Comparison of ENCODE assay signal across 20 cellular contexts in the genomic region with DNA sequence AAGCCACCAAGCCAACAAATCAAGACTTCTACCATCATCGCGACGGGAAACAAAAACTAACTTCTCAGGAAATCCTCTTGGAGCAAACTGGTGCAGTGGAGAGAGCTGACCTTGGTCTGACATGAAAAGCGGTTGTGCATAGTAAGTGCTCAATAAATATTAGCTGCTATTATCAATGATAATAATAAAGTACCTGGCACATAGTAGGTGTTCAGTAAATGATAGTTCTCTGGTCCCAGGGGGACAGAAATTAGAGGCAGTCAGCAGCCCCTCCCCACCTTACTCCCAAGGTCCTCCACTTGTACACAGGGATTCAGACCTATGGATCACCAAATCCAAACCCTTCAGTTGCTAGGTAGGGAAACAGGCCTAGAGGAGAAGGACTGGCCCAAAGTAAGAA. TPM values are rescaled to one million over a fixed set of nuclear protein-coding genes. Genes with fewer than 3 reads are reported as not detected.
DNase-seq lines count a peak whose midpoint lies in the region; ATAC-seq and TF ChIP-seq lines count a peak whose summit lies in the region.
"Had no signal": no experiment of that assay in that cellular context is flagged by ENCODE, and none has a peak within 500 bp of the region (broad histone marks: within the 10 kb centered on the region; RNA-seq: fewer than 3 reads in every experiment).

No MANE protein-coding gene starts in this region.

- no peaks in the 10 kb centered on the region for H3K9me3 Mint-ChIP-seq in activated CD4-positive, alpha-beta T cell treated with anti-CD3 and anti-CD28 coated beads for 36 hours (ENCODE audit: low read depth)
- H3K9me3 Mint-ChIP-seq in IgD-negative memory B cell: no peaks in the 10 kb centered on the region
- H3K9me3 Mint-ChIP-seq in activated T-helper 2 cell treated with anti-CD3 and anti-CD28 coated beads, Interferon-gamma antibody, Interleukin-2, Interleukin-4, amounts not matched to agents 10 μg/mL and 5 μg/mL and 100 μg/mL, durations not matched to agents 14 hours and 24 hours and 36 hours: no peaks in the 10 kb centered on the region
- H3K9me3 Mint-ChIP-seq in natural killer cell: no peaks in the 10 kb centered on the region
- H3K9me3 Mint-ChIP-seq: nephron progenitor cell had no signal

- CTCF ChIA-PET in activated CD4-positive, alpha-beta T cell treated with anti-CD3 and anti-CD28 coated beads for 36 hours (lab: Charles Lee): interaction anchor here (0.7 to 20.2 kb wide), 7 partner anchors 12 to 138 kb away, joined by 3 to 743 read pairs (median 5); partner anchors contain the start of gene CSK

- no peak for DNase-seq in activated CD4-positive, alpha-beta T cell treated with anti-CD3 and anti-CD28 coated beads for 36 hours
- DNase-seq in activated CD4-positive, alpha-beta T cell treated with anti-CD3 and anti-CD28 coated beads, Interleukin-2, amount 50 U/mL, for 1 hour: no peak
- no peak for DNase-seq in activated T-helper 2 cell treated with anti-CD3 and anti-CD28 coated beads, Interferon-gamma antibody, Interleukin-2, Interleukin-4, amounts not matched to agents 10 μg/mL and 5 μg/mL and 100 μg/mL, durations not matched to agents 14 hours and 24 hours and 36 hours (ENCODE audit: low spot score)
- DNase-seq in natural killer cell: no peak
- no peak for DNase-seq in DMS153 treated with DMSO at 0.1 percent for 48 hours (lab: John Stamatoyannopoulos, UW; ENCODE audit: unreplicated experiment)
- DNase-seq in NCI-H1092 (lab: John Stamatoyannopoulos, UW): no peak
- DNase-seq: activated CD4-positive, alpha-beta T cell treated with anti-CD3 and anti-CD28 coated beads for 1 hour; NCI-H446 treated with DMSO at 0.1 percent for 48 hours; nephron progenitor cell; SHP77 treated with DMSO at 0.1 percent for 48 hours; stimulated activated CD4-positive, alpha-beta T cell treated with anti-CD3 and anti-CD28 coated beads, Interleukin-15, amount 100 ng/mL, for 24 hours; T1000; uterus had no signal

- H3K4me1 Mint-ChIP-seq in activated CD4-positive, alpha-beta T cell treated with anti-CD3 and anti-CD28 coated beads for 36 hours: peaks cover 78% of the 10 kb centered on the region
- H3K4me1 Mint-ChIP-seq in IgD-negative memory B cell: peaks cover 70 to 79% (median 79%) of the 10 kb centered on the region in 3 donors
- peaks cover 82% of the 10 kb centered on the region for H3K4me1 Mint-ChIP-seq in activated T-helper 2 cell treated with anti-CD3 and anti-CD28 coated beads, Interferon-gamma antibody, Interleukin-2, Interleukin-4, amounts not matched to agents 10 μg/mL and 5 μg/mL and 100 μg/mL, durations not matched to agents 14 hours and 24 hours and 36 hours (ENCODE audit: low read depth)
- H3K4me1 Mint-ChIP-seq in natural killer cell: peaks cover 43 to 56% of the 10 kb centered on the region in 2 donors

- H3K36me3 Mint-ChIP-seq in activated CD4-positive, alpha-beta T cell treated with anti-CD3 and anti-CD28 coated beads for 36 hours (ENCODE audit: low read depth): no peaks in the 10 kb centered on the region
- H3K36me3 Mint-ChIP-seq in IgD-negative memory B cell: no peaks in the 10 kb centered on the region
- H3K36me3 Mint-ChIP-seq in activated T-helper 2 cell treated with anti-CD3 and anti-CD28 coated beads, Interferon-gamma antibody, Interleukin-2, Interleukin-4, amounts not matched to agents 10 μg/mL and 5 μg/mL and 100 μg/mL, durations not matched to agents 14 hours and 24 hours and 36 hours (ENCODE audit: low read depth): no peaks in the 10 kb centered on the region
- no peaks in the 10 kb centered on the region for H3K36me3 Mint-ChIP-seq in natural killer cell

- no peaks in the 10 kb centered on the region for H3K27me3 Mint-ChIP-seq in activated CD4-positive, alpha-beta T cell treated with anti-CD3 and anti-CD28 coated beads for 36 hours
- H3K27me3 Mint-ChIP-seq in IgD-negative memory B cell (peaks cover 3% of the 10 kb centered on the region), natural killer cell (ENCODE audit: low read depth in 2 of 2) (peaks cover 0 to 3% of the 10 kb centered on the region in 2 donors)
- no peaks in the 10 kb centered on the region for H3K27me3 Mint-ChIP-seq in activated T-helper 2 cell treated with anti-CD3 and anti-CD28 coated beads, Interferon-gamma antibody, Interleukin-2, Interleukin-4, amounts not matched to agents 10 μg/mL and 5 μg/mL and 100 μg/mL, durations not matched to agents 14 hours and 24 hours and 36 hours (ENCODE audit: low read depth)

- TF ChIP-seq CTCF in natural killer cell (IDR thresholded peaks at IDR 0.05): no peak

- POLR2A ChIA-PET in activated CD4-positive, alpha-beta T cell treated with anti-CD3 and anti-CD28 coated beads for 36 hours (lab: Charles Lee): interaction anchor here (2.5 kb wide), 1 partner anchor 12 kb away, joined by 21 read pairs; no protein-coding TSS in a partner anchor

- H3K27ac Mint-ChIP-seq in activated CD4-positive, alpha-beta T cell treated with anti-CD3 and anti-CD28 coated beads for 36 hours: peak overlapping the region; percentile 99
- H3K27ac Mint-ChIP-seq in IgD-negative memory B cell (peak overlapping the region; percentile 98 to 100 (median 100)), natural killer cell (peak overlapping the region; percentile 97 to 98)
- H3K27ac Mint-ChIP-seq in activated T-helper 2 cell treated with anti-CD3 and anti-CD28 coated beads, Interferon-gamma antibody, Interleukin-2, Interleukin-4, amounts not matched to agents 10 μg/mL and 5 μg/mL and 100 μg/mL, durations not matched to agents 14 hours and 24 hours and 36 hours: peak overlapping the region; percentile 99
- H3K27ac Mint-ChIP-seq: nephron progenitor cell had no signal

- no peak for ATAC-seq in activated CD4-positive, alpha-beta T cell treated with anti-CD3 and anti-CD28 coated beads for 36 hours
- ATAC-seq in natural killer cell (no peak), GM21723 (IDR thresholded peaks at IDR 0.05; ENCODE audit: unreplicated experiment) (no peak)

- intact Hi-C loops in activated CD4-positive, alpha-beta T cell treated with anti-CD3 and anti-CD28 coated beads for 36 hours (cut with DNase I, micrococcal nuclease): no loop called here
- intact Hi-C loops in activated T-helper 2 cell treated with anti-CD3 and anti-CD28 coated beads, Interferon-gamma antibody, Interleukin-2, Interleukin-4, amounts not matched to agents 10 μg/mL and 5 μg/mL and 100 μg/mL, durations not matched to agents 14 hours and 24 hours and 36 hours (cut with micrococcal nuclease): no loop called here
- intact Hi-C loops in natural killer cell (cut with micrococcal nuclease): loop anchor here (2.0 kb wide), 1 partner anchor 15 kb away; no protein-coding TSS in a partner anchor

- no peak overlapping the region for H3K4me3 Mint-ChIP-seq in activated CD4-positive, alpha-beta T cell treated with anti-CD3 and anti-CD28 coated beads for 36 hours
- H3K4me3 Mint-ChIP-seq in IgD-negative memory B cell (peak overlapping the region; percentile 52 to 95 (median 88)), natural killer cell (no peak overlapping the region)
- peak overlapping the region; percentile 18 for H3K4me3 Mint-ChIP-seq in activated T-helper 2 cell treated with anti-CD3 and anti-CD28 coated beads, Interferon-gamma antibody, Interleukin-2, Interleukin-4, amounts not matched to agents 10 μg/mL and 5 μg/mL and 100 μg/mL, durations not matched to agents 14 hours and 24 hours and 36 hours (ENCODE audit: low read depth)
- H3K4me3 Mint-ChIP-seq: nephron progenitor cell had no signal

RNA-seq across cellular contexts. Expression of gene CSK, which starts 6.0 kb away (rescaled TPM):
- 100 to 1,000 TPM; 229 to 272 TPM for total RNA-seq in activated CD4-positive, alpha-beta T cell treated with anti-CD3 and anti-CD28 coated beads for 36 hours
- 214 TPM for polyA plus RNA-seq in IgD-negative memory B cell
- total RNA-seq in activated T-helper 2 cell treated with anti-CD3 and anti-CD28 coated beads, Interferon-gamma antibody, Interleukin-2, Interleukin-4, amounts not matched to agents 10 μg/mL and 5 μg/mL and 100 μg/mL, durations not matched to agents 14 hours and 24 hours and 36 hours: 261 and 266 TPM in 2 replicates
- 100 to 1,000 TPM; 282 to 334 (median 287) TPM for total RNA-seq in natural killer cell

RNA-seq across cellular contexts. Expression of gene CYP1A2, which starts 27.2 kb away (rescaled TPM):
- not detected for total RNA-seq in activated CD4-positive, alpha-beta T cell treated with anti-CD3 and anti-CD28 coated beads for 36 hours
- not detected for polyA plus RNA-seq in IgD-negative memory B cell
- not detected in 2 replicates for total RNA-seq in activated T-helper 2 cell treated with anti-CD3 and anti-CD28 coated beads, Interferon-gamma antibody, Interleukin-2, Interleukin-4, amounts not matched to agents 10 μg/mL and 5 μg/mL and 100 μg/mL, durations not matched to agents 14 hours and 24 hours and 36 hours
- total RNA-seq in natural killer cell: not detected
- total RNA-seq: A172, epithelial cell of proximal tubule, glomerular endothelial cell, LHCN-M2, lung microvascular endothelial cell, uterus had no signal

RNA-seq across cellular contexts. Expression of gene LMAN1L, which starts 36.7 kb away (rescaled TPM):
- total RNA-seq in activated CD4-positive, alpha-beta T cell treated with anti-CD3 and anti-CD28 coated beads for 36 hours: under 1 TPM in 1 of 2 experiments, not detected in 1; 0.25 TPM
- not detected for polyA plus RNA-seq in IgD-negative memory B cell
- 0.32 TPM in 1 of 2 replicates, not detected in the other for total RNA-seq in activated T-helper 2 cell treated with anti-CD3 and anti-CD28 coated beads, Interferon-gamma antibody, Interleukin-2, Interleukin-4, amounts not matched to agents 10 μg/mL and 5 μg/mL and 100 μg/mL, durations not matched to agents 14 hours and 24 hours and 36 hours
- total RNA-seq in natural killer cell: 1 to 10 TPM in 1 of 3 donors, under 1 TPM in 2; 0.72 to 1.1 (median 0.94) TPM
- total RNA-seq: A172, epithelial cell of proximal tubule, lung microvascular endothelial cell had no signal

RNA-seq across cellular contexts. Expression of gene CPLX3, which starts 50.5 kb away (rescaled TPM):
- under 1 TPM in 1 of 2 experiments, not detected in 1; 0.11 TPM for total RNA-seq in activated CD4-positive, alpha-beta T cell treated with anti-CD3 and anti-CD28 coated beads for 36 hours
- polyA plus RNA-seq in IgD-negative memory B cell: not detected
- total RNA-seq in activated T-helper 2 cell treated with anti-CD3 and anti-CD28 coated beads, Interferon-gamma antibody, Interleukin-2, Interleukin-4, amounts not matched to agents 10 μg/mL and 5 μg/mL and 100 μg/mL, durations not matched to agents 14 hours and 24 hours and 36 hours: 0.16 TPM in 1 of 2 replicates, not detected in the other
- under 1 TPM in 2 of 3 donors, not detected in 1; 0.16 to 0.93 TPM for total RNA-seq in natural killer cell
- total RNA-seq: A172, epithelial cell of proximal tubule, glomerular endothelial cell, LHCN-M2, lung microvascular endothelial cell, uterus had no signal

RNA-seq across cellular contexts. Expression of gene CYP1A1, which starts 50.6 kb away (rescaled TPM):
- 1 to 10 TPM; 2.0 to 2.2 TPM for total RNA-seq in activated CD4-positive, alpha-beta T cell treated with anti-CD3 and anti-CD28 coated beads for 36 hours
- not detected for polyA plus RNA-seq in IgD-negative memory B cell
- total RNA-seq in activated T-helper 2 cell treated with anti-CD3 and anti-CD28 coated beads, Interferon-gamma antibody, Interleukin-2, Interleukin-4, amounts not matched to agents 10 μg/mL and 5 μg/mL and 100 μg/mL, durations not matched to agents 14 hours and 24 hours and 36 hours: 0.37 and 0.48 TPM in 2 replicates
- total RNA-seq in natural killer cell: under 1 TPM in 1 of 3 donors, not detected in 2; 0.33 TPM
- total RNA-seq: LHCN-M2 had no signal

Comparison
In these comparisons a context has a peak if more than half of its experiments do, and no peak if none do; other contexts are left out.
1. H3K4me3 Mint-ChIP-seq: peak in IgD-negative memory B cell (4 of 4) and activated T-helper 2 cell treated with anti-CD3 and anti-CD28 coated beads, Interferon-gamma antibody, Interleukin-2, Interleukin-4, amounts not matched to agents 10 μg/mL and 5 μg/mL and 100 μg/mL, durations not matched to agents 14 hours and 24 hours and 36 hours (single experiment); none in activated CD4-positive, alpha-beta T cell treated with anti-CD3 and anti-CD28 coated beads for 36 hours (single experiment) and natural killer cell (single experiment).
2. Peak in every context shown above with its lines, with median percentiles within 50 percentile points of each other: H3K27ac Mint-ChIP-seq.